ENCODE assay signal across 11 cellular contexts in genomic region chr10:123156091-123156490, GRCh38. TPM values are rescaled to one million over a fixed set of nuclear protein-coding genes. Genes with fewer than 3 reads are reported as not detected.
DNase-seq lines count a peak whose midpoint lies in the region; ATAC-seq and TF ChIP-seq lines count a peak whose summit lies in the region.
"Had no signal": no experiment of that assay in that cellular context is flagged by ENCODE, and none has a peak within 500 bp of the region (broad histone marks: within the 10 kb centered on the region; RNA-seq: fewer than 3 reads in every experiment).

No MANE protein-coding gene starts in this region.

- H3K36me3 Mint-ChIP-seq in activated CD4-positive, alpha-beta T cell treated with anti-CD3 and anti-CD28 coated beads for 36 hours (ENCODE audit: low read depth): peaks cover 60% of the 10 kb centered on the region
- H3K36me3 Mint-ChIP-seq in neural crest cell (ENCODE audit: low read depth): peaks cover 15% of the 10 kb centered on the region

- H3K9ac ChIP-seq in Karpas-422 (ENCODE audit: low read length): 0 out of 2 replicates have a peak overlapping the region, but pooled peaks have one; percentile 7

- TF ChIP-seq CTCF in astrocyte of the spinal cord (IDR thresholded peaks at IDR 0.05; ENCODE audit: low read depth, low read length): no peak
- TF ChIP-seq CTCF in neural crest cell (conservative IDR thresholded peaks at IDR 0.05): no peak

- peaks cover 37% of the 10 kb centered on the region for H4K20me1 ChIP-seq in Karpas-422 (ENCODE audit: insufficient read depth, low read depth, low read length)

- CTCF ChIA-PET in activated CD4-positive, alpha-beta T cell treated with anti-CD3 and anti-CD28 coated beads for 36 hours (lab: Charles Lee): interaction anchor here (0.7 to 1.2 kb wide), 4 partner anchors 22 to 402 kb away, joined by 3 read pairs; no protein-coding TSS in a partner anchor

- peak overlapping the region; percentile 100 for H3K4me3 Mint-ChIP-seq in activated CD4-positive, alpha-beta T cell treated with anti-CD3 and anti-CD28 coated beads for 36 hours
- H3K4me3 Mint-ChIP-seq in neural crest cell: peak overlapping the region; percentile 99

- H3K9me3 Mint-ChIP-seq in activated CD4-positive, alpha-beta T cell treated with anti-CD3 and anti-CD28 coated beads for 36 hours (ENCODE audit: low read depth): peaks cover 4% of the 10 kb centered on the region
- H3K9me3 Mint-ChIP-seq in neural crest cell: no peaks in the 10 kb centered on the region

- in situ Hi-C loops in astrocyte of the spinal cord (cut with HindIII; ENCODE audit: low sequenced_read_pairs): no loop called here

- peaks cover 69% of the 10 kb centered on the region for H3K79me2 ChIP-seq in Karpas-422 (ENCODE audit: low read length)

- no peaks in the 10 kb centered on the region for H3K27me3 ChIP-seq in Karpas-422 (ENCODE audit: low read length)

- H3K4me2 ChIP-seq in Karpas-422 (ENCODE audit: low read depth, low read length, poor library complexity, severe bottlenecking): peak overlapping the region; percentile 87

- H3K36me3 ChIP-seq in Karpas-422 (ENCODE audit: insufficient read depth, low read length): peaks cover 59% of the 10 kb centered on the region

- H3K27ac Mint-ChIP-seq in activated CD4-positive, alpha-beta T cell treated with anti-CD3 and anti-CD28 coated beads for 36 hours: peak overlapping the region; percentile 91
- no peak overlapping the region for H3K27ac Mint-ChIP-seq in neural crest cell (ENCODE audit: unreplicated experiment)

- H3K4me3 ChIP-seq in Karpas-422 (ENCODE audit: low read length): peak overlapping the region; percentile 82
- H3K4me3 ChIP-seq in astrocyte of the spinal cord (ENCODE audit: low read depth, low read length): peak overlapping the region; percentile 98

- no peak overlapping the region for H2AFZ ChIP-seq in Karpas-422 (ENCODE audit: low read length)

- peaks cover 44% of the 10 kb centered on the region for H3K4me1 ChIP-seq in Karpas-422 (ENCODE audit: low read length)

- intact Hi-C loops in activated CD4-positive, alpha-beta T cell treated with anti-CD3 and anti-CD28 coated beads for 36 hours (cut with DNase I, micrococcal nuclease): loop anchor here in 1 of 2 experiments (10.0 kb wide), 4 partner anchors 1181 to 1639 kb away; partner anchors contain the start of genes ATE1, EEF1AKMT2 and NSMCE4A

- H3K27me3 Mint-ChIP-seq in activated CD4-positive, alpha-beta T cell treated with anti-CD3 and anti-CD28 coated beads for 36 hours: peaks cover 2% of the 10 kb centered on the region
- peaks cover 30% of the 10 kb centered on the region for H3K27me3 Mint-ChIP-seq in neural crest cell (ENCODE audit: low read depth)

- no peak for DNase-seq in activated CD4-positive, alpha-beta T cell treated with anti-CD3 and anti-CD28 coated beads for 36 hours
- DNase-seq in activated CD4-positive, alpha-beta T cell treated with anti-CD3 and anti-CD28 coated beads, Interleukin-2, amount 50 U/mL, for 48 hours: no peak
- DNase-seq in Karpas-422 (no peak), astrocyte of the spinal cord (ENCODE audit: low read depth, low spot score) (no peak), neural crest cell (ENCODE audit: low read depth, low spot score) (no peak), inferior parietal cortex (ENCODE audit: extremely low spot score) (no peak)
- DNase-seq: H7, kidney, NCI-H524 had no signal

- peaks cover 79% of the 10 kb centered on the region for H3K4me1 Mint-ChIP-seq in activated CD4-positive, alpha-beta T cell treated with anti-CD3 and anti-CD28 coated beads for 36 hours
- H3K4me1 Mint-ChIP-seq in neural crest cell: peaks cover 39% of the 10 kb centered on the region

- no peaks in the 10 kb centered on the region for H3K9me3 ChIP-seq in Karpas-422 (ENCODE audit: low read length)

- POLR2A ChIA-PET in activated CD4-positive, alpha-beta T cell treated with anti-CD3 and anti-CD28 coated beads for 36 hours (lab: Charles Lee): no interaction called here

- H3K9me2 ChIP-seq in Karpas-422 (replicated peaks; ENCODE audit: insufficient read depth, low read length): no peaks in the 10 kb centered on the region

- ATAC-seq in activated CD4-positive, alpha-beta T cell treated with anti-CD3 and anti-CD28 coated beads for 36 hours: no peak
- no peak for ATAC-seq in GM21381 (IDR thresholded peaks at IDR 0.05; ENCODE audit: unreplicated experiment)
- ATAC-seq in HG02938 (IDR thresholded peaks at IDR 0.05; ENCODE audit: unreplicated experiment): no peak

- H3K27ac ChIP-seq in Karpas-422 (ENCODE audit: low read length): no peak overlapping the region

RNA-seq across cellular contexts. Expression of gene BUB3, which starts 1.9 kb away (rescaled TPM):
- 100 to 1,000 TPM; 230 to 242 TPM for total RNA-seq in activated CD4-positive, alpha-beta T cell treated with anti-CD3 and anti-CD28 coated beads for 36 hours
- 183 and 393 TPM in 2 replicates for total RNA-seq in Karpas-422 (2014; rRNA removed; shearing (Covaris generic); ENCODE audit: low replicate concordance)
- total RNA-seq in neural crest cell: 171 and 182 TPM in 2 replicates

RNA-seq across cellular contexts. Expression of gene HMX2, which starts 8.2 kb away (rescaled TPM):
- under 1 TPM; 0.18 to 0.28 TPM for total RNA-seq in activated CD4-positive, alpha-beta T cell treated with anti-CD3 and anti-CD28 coated beads for 36 hours
- total RNA-seq in Karpas-422 (2014; rRNA removed; shearing (Covaris generic); ENCODE audit: low replicate concordance): not detected in 2 replicates
- total RNA-seq in neural crest cell: not detected in 2 replicates
- total RNA-seq: H7 had no signal

RNA-seq across cellular contexts. Expression of gene HMX3, which starts 20.3 kb away (rescaled TPM):
- total RNA-seq in activated CD4-positive, alpha-beta T cell treated with anti-CD3 and anti-CD28 coated beads for 36 hours: not detected
- total RNA-seq in Karpas-422 (2014; rRNA removed; shearing (Covaris generic); ENCODE audit: low replicate concordance): not detected in 2 replicates
- not detected in 2 replicates for total RNA-seq in neural crest cell
- total RNA-seq: H7, kidney had no signal
